8 cellular contexts compared by ENCODE assay signal in genomic region chr19:48493718-48494515, GRCh38. TPM values are rescaled to one million over a fixed set of nuclear protein-coding genes. Genes with fewer than 3 reads are reported as not detected.
DNase-seq lines count a peak whose midpoint lies in the region; ATAC-seq and TF ChIP-seq lines count a peak whose summit lies in the region.

No MANE protein-coding gene starts in this region.

- ATAC-seq in GM19023 (IDR thresholded peaks at IDR 0.05; ENCODE audit: unreplicated experiment): peak; percentile 6

- CTCF ChIA-PET in RWPE1 (lab: Yijun Ruan, JAX): interaction anchor here (0.6 kb wide), 1 partner anchor 997 kb away, joined by 3 read pairs; no protein-coding TSS in a partner anchor

- DNase-seq in RWPE1 (ENCODE audit: low spot score) (no peak), fibroblast of villous mesenchyme (ENCODE audit: low read depth) (no peak), retina (peak; percentile 78), GM10266 (ENCODE audit: extremely low spot score) (no peak), NCI-H1048 (lab: John Stamatoyannopoulos, UW) (no peak), ACHN (no peak), NCI-H69 (lab: John Stamatoyannopoulos, UW) (no peak)

- peak overlapping the region; percentile 84 for H3K27ac ChIP-seq in RWPE1

- in situ Hi-C loops in ACHN (cut with HindIII; ENCODE audit: low pct_ligation_motif_present, low pct_unique_long_range_greater_than_20kb, low sequenced_read_pairs): no loop called here

- peak overlapping the region; percentile 64 for H3K4me3 ChIP-seq in fibroblast of villous mesenchyme (ENCODE audit: low read depth, low read length)

- POLR2A ChIA-PET in RWPE1 (lab: Yijun Ruan, JAX; ENCODE audit: low non-redundant PET): interaction anchor here (1.4 kb wide), 1 partner anchor 49 kb away, joined by 3 read pairs; no protein-coding TSS in a partner anchor

- TF ChIP-seq CTCF in RWPE1 (conservative IDR thresholded peaks at IDR 0.05; ENCODE audit: low read depth) (no peak), fibroblast of villous mesenchyme (IDR thresholded peaks at IDR 0.05; ENCODE audit: insufficient read depth, low read depth, low read length) (no peak), GM10266 (IDR thresholded peaks at IDR 0.05; ENCODE audit: control insufficient read depth, insufficient read depth, low read depth, missing control alignments) (no peak)

RNA-seq across cellular contexts. Expression of gene LMTK3, which starts 17.7 kb away (rescaled TPM):
- 0.32 and 0.43 TPM in 2 replicates for total RNA-seq in fibroblast of villous mesenchyme

RNA-seq across cellular contexts. Expression of gene CYTH2, which starts 24.7 kb away (rescaled TPM):
- total RNA-seq in fibroblast of villous mesenchyme: 31.1 and 42.5 TPM in 2 replicates

RNA-seq across cellular contexts. Expression of gene KCNJ14, which starts 38.5 kb away (rescaled TPM):
- total RNA-seq in fibroblast of villous mesenchyme: 0.43 and 0.64 TPM in 2 replicates

RNA-seq across cellular contexts. Expression of gene GRWD1, which starts 48.1 kb away (rescaled TPM):
- total RNA-seq in fibroblast of villous mesenchyme: 25.1 and 38.4 TPM in 2 replicates

RNA-seq across cellular contexts. Expression of gene SULT2B1, which starts 58.1 kb away (rescaled TPM):
- total RNA-seq in fibroblast of villous mesenchyme: under 0.01 TPM in 1 of 2 replicates, not detected in the other
